ENCODE assay signal across 21 cellular contexts in the genomic region with DNA sequence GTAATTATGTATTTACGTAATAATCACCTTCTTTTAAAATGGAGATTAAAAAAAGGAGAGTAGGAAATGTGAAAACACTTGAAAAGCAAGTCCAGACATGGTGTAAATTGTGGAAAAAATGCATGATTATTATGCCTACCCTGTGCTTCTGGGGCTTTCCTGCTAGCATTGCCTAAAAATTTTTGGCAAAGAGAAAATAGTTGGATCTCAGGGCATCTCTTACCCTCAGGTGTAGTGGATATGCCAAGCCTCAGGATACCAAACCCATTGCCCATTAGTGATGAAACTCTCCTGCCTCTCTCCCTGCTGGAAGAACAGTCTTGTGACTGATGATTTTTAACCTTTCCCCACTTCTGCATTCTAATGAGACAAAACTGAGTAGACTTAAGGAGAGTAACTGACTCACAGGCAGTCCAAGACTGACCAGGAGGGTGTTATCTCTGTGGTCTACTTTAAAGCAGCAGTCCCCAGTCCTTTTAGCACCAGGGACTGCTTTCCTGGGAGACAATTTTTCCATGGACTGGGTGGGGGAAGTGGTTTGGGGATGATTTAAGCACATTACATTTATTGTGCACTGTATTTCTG.
"Had no signal": no experiment of that assay in that cellular context is flagged by ENCODE, and none has a peak within 500 bp of the region (broad histone marks: within the 10 kb centered on the region; RNA-seq: fewer than 3 reads in every experiment).

No MANE protein-coding gene starts in this region.

- DNase-seq: activated CD4-positive, alpha-beta T cell treated with anti-CD3 and anti-CD28 coated beads for 48 hours; activated CD8-positive, alpha-beta memory T cell treated with anti-CD3 and anti-CD28 coated beads, Interleukin-2, amount 50 U/mL, for 4 hours; activated CD8-positive, alpha-beta T cell treated with anti-CD3 and anti-CD28 coated beads, Interleukin-2, amount 10 ng/mL, durations not matched to agents 7 days and 5 days; activated effector memory CD4-positive, alpha-beta T cell treated with anti-CD3 and anti-CD28 coated beads, Interleukin-2, amount 50 U/mL, for 16 hours; activated T-cell treated with anti-CD3 and anti-CD28 coated beads, Interleukin-2, amount 50 U/mL, for 48 hours; adrenal gland; body of pancreas; cortex of kidney; effector CD4-positive, alpha-beta T cell; foreskin melanocyte; heart left ventricle; left lung; mucosa of descending colon; naive thymus-derived CD4-positive, alpha-beta T cell; stimulated activated CD4-positive, alpha-beta T cell treated with anti-CD3 and anti-CD28 coated beads, Interleukin-2, amount 100 ng/mL, for 48 hours; T-helper 2 cell had no signal

- H3K4me1 Mint-ChIP-seq: activated naive CD4-positive, alpha-beta T cell treated with anti-CD3 and anti-CD28 coated beads, Interleukin-2, amount 50 U/mL, for 24 hours; central memory CD8-positive, alpha-beta T cell; naive thymus-derived CD4-positive, alpha-beta T cell had no signal

- H3K36me3 Mint-ChIP-seq: activated naive CD4-positive, alpha-beta T cell treated with anti-CD3 and anti-CD28 coated beads, Interleukin-2, amount 50 U/mL, for 24 hours; naive thymus-derived CD4-positive, alpha-beta T cell; stimulated activated memory B cell treated with anti-CD40 and anti-IgM and Interleukin-4, amounts not matched to agents 10 μg/mL and 1 μg/mL and 100 μg/mL, for 72 hours; WTC11 had no signal

- H3K4me3 Mint-ChIP-seq: activated CD8-positive, alpha-beta T cell treated with anti-CD3 and anti-CD28 coated beads, Interleukin-2, amount 10 ng/mL, durations not matched to agents 7 days and 5 days; activated naive CD4-positive, alpha-beta T cell treated with anti-CD3 and anti-CD28 coated beads, Interleukin-2, amount 50 U/mL, for 24 hours; central memory CD8-positive, alpha-beta T cell; naive thymus-derived CD4-positive, alpha-beta T cell; stimulated activated memory B cell treated with anti-CD40 and anti-IgM and Interleukin-4, amounts not matched to agents 10 μg/mL and 1 μg/mL and 100 μg/mL, for 72 hours; WTC11 had no signal

- H3K27ac Mint-ChIP-seq: activated CD8-positive, alpha-beta T cell treated with anti-CD3 and anti-CD28 coated beads, Interleukin-2, amount 10 ng/mL, durations not matched to agents 7 days and 5 days; activated naive CD4-positive, alpha-beta T cell treated with anti-CD3 and anti-CD28 coated beads, Interleukin-2, amount 50 U/mL, for 24 hours; naive thymus-derived CD4-positive, alpha-beta T cell; stimulated activated memory B cell treated with anti-CD40 and anti-IgM and Interleukin-4, amounts not matched to agents 10 μg/mL and 1 μg/mL and 100 μg/mL, for 72 hours; WTC11 had no signal

- H3K27me3 Mint-ChIP-seq: central memory CD8-positive, alpha-beta T cell; stimulated activated memory B cell treated with anti-CD40 and anti-IgM and Interleukin-4, amounts not matched to agents 10 μg/mL and 1 μg/mL and 100 μg/mL, for 72 hours had no signal

- H3K4me3 ChIP-seq: adrenal gland, body of pancreas, heart left ventricle, left lung, mucosa of descending colon had no signal

- H3K9me3 Mint-ChIP-seq: activated naive CD4-positive, alpha-beta T cell treated with anti-CD3 and anti-CD28 coated beads, Interleukin-2, amount 50 U/mL, for 24 hours; central memory CD8-positive, alpha-beta T cell; stimulated activated memory B cell treated with anti-CD40 and anti-IgM and Interleukin-4, amounts not matched to agents 10 μg/mL and 1 μg/mL and 100 μg/mL, for 72 hours had no signal

- FAIRE-seq: islet of Langerhans had no signal
